Comparison of ENCODE assay signal across 21 cellular contexts in the genomic region with DNA sequence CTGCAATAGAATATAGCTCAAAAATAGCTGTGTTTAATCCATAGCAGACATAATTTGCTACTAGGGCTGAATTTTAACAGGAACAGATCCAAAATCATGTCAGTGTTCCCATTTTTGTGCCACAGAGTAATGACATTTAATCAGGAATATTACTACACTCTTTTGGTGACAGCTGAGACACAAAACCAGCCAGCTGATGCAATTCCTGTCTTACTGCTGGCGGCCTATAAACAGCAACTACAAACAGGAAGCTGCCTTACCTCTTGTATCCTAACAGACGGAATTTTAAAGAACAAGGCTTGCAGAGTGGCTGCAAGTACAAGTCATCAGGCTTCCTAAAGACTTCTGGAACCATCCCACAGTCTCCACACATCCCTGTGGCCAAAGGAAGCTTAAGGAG.
"Had no signal": no experiment of that assay in that cellular context is flagged by ENCODE, and none has a peak within 500 bp of the region (broad histone marks: within the 10 kb centered on the region; RNA-seq: fewer than 3 reads in every experiment).

No MANE protein-coding gene starts in this region.

- H3K27me3 ChIP-seq: pancreas, thyroid gland had no signal

- ATAC-seq: activated CD4-positive, alpha-beta T cell treated with anti-CD3 and anti-CD28 coated beads for 36 hours; activated T-helper 17 cell treated with anti-CD3 and anti-CD28 coated beads, Interleukin-2, amount 50 U/mL, for 72 hours; left colon; lower lobe of right lung; natural killer cell; pancreas; right cardiac atrium had no signal

- H3K36me3 ChIP-seq: lower lobe of right lung, pancreas, thyroid gland had no signal

- H3K4me1 ChIP-seq: pancreas had no signal

- H3K4me3 ChIP-seq: lower lobe of right lung, pancreas, skin epidermis, thyroid gland had no signal

- DNase-seq: activated B cell treated with CpG ODN at 0.5 μM for 24 hours; activated CD4-positive, alpha-beta T cell treated with anti-CD3 and anti-CD28 coated beads for 36 hours; activated CD4-positive, alpha-beta T cell treated with anti-CD3 and anti-CD28 coated beads, Interleukin-2, amount 50 U/mL, for 4 hours; activated CD8-positive, alpha-beta memory T cell treated with anti-CD3 and anti-CD28 coated beads for 24 hours; activated CD8-positive, alpha-beta memory T cell treated with anti-CD3 and anti-CD28 coated beads, Interleukin-2, amount 50 U/mL, for 4 hours; activated naive CD8-positive, alpha-beta T cell treated with anti-CD3 and anti-CD28 coated beads for 36 hours; activated T-cell treated with anti-CD3 and anti-CD28 coated beads, Interleukin-2, amount 50 U/mL, for 24 hours; effector CD4-positive, alpha-beta T cell; erythroblast; foreskin fibroblast; left colon; lower lobe of right lung; natural killer cell; pancreas; stimulated activated CD4-positive, alpha-beta T cell treated with anti-CD3 and anti-CD28 coated beads, Interleukin-1b, Interleukin-23, amount 100 ng/mL, for 48 hours; substantia nigra; T-helper 9 cell; thyroid gland had no signal

- H3K9me3 ChIP-seq: lower lobe of right lung, pancreas, thyroid gland had no signal

- H3K27ac ChIP-seq: lower lobe of right lung, pancreas, thyroid gland had no signal
